Comparison of ENCODE assay signal across 9 cellular contexts in the genomic region with DNA sequence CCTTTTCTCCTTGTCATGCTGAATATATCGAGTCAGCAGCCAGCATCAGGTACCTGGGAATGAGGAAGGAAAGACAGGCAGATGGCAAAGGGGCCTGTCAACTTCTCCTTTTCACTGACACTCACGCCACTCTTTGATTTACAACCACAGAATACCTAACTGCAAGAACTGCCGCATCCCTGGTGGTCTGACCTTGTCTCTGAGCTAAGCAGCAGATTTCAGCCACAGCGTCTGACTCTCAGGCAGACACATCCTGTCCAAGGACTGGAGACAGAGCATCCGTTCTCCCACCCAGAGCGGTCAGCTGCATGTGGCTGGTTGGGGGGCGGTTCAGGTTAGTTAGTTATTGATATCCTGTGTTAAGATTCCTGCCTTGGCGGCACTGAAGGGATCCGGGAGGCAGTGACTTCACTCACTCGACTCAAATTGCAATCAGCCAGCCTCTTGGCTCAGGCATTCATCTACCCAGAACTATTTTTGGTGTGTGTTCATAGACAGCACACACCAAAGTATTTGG.
DNase-seq lines count a peak whose midpoint lies in the region; ATAC-seq and TF ChIP-seq lines count a peak whose summit lies in the region.
"Had no signal": no experiment of that assay in that cellular context is flagged by ENCODE, and none has a peak within 500 bp of the region (broad histone marks: within the 10 kb centered on the region; RNA-seq: fewer than 3 reads in every experiment).

No MANE protein-coding gene starts in this region.

- H3K27me3 Mint-ChIP-seq in nephron (ENCODE audit: low read depth), result no peaks in the 10 kb centered on the region

- POLR2A ChIA-PET in RWPE1 (lab: Yijun Ruan, JAX; ENCODE audit: low non-redundant PET), result no interaction called here

- H3K27ac Mint-ChIP-seq in nephron, result peak overlapping the region; percentile 85 to 97 (median 85)

- H3K4me1 Mint-ChIP-seq in nephron, result peaks cover 36% of the 10 kb centered on the region

- H3K4me3 Mint-ChIP-seq in nephron, result peak overlapping the region in 2 of 3 experiments; percentile 16 to 31

- H3K9me3 Mint-ChIP-seq in nephron, result no peaks in the 10 kb centered on the region

- ATAC-seq in GM18907 (IDR thresholded peaks at IDR 0.05; ENCODE audit: unreplicated experiment) (peak; percentile 95), HG02973 (IDR thresholded peaks at IDR 0.05; ENCODE audit: unreplicated experiment) (peak; percentile 92)

- no peak for TF ChIP-seq CTCF in nephron (IDR thresholded peaks at IDR 0.05; ENCODE audit: unreplicated experiment in 3 of 3)
- TF ChIP-seq CTCF in RWPE1 (conservative IDR thresholded peaks at IDR 0.05; ENCODE audit: low read depth), result no peak

- H3K27ac ChIP-seq in RWPE1, result no peak overlapping the region
- H3K27ac ChIP-seq: KMS-11 had no signal

- CTCF ChIA-PET in RWPE1 (lab: Yijun Ruan, JAX), result no interaction called here

- no peak for DNase-seq in foreskin melanocyte
- DNase-seq in NCI-H187 treated with DMSO at 0.1 percent for 48 hours (lab: John Stamatoyannopoulos, UW), result no peak
- no peak for DNase-seq in inferior parietal cortex (ENCODE audit: extremely low spot score)
- DNase-seq in RWPE1 (ENCODE audit: low spot score), result no peak

- 0 out of 2 replicates have a peak, but pooled peaks have one; percentile 30 for TF ChIP-seq POLR2A in Raji (IDR thresholded peaks at IDR 0.05; ENCODE audit: insufficient read depth, low read depth, low read length)

- no peaks in the 10 kb centered on the region for H3K36me3 Mint-ChIP-seq in nephron (ENCODE audit: low read depth)
